Comparison of ENCODE assay signal across 8 cellular contexts in genomic region chr4:49149006-49149975, GRCh38.
DNase-seq lines count a peak whose midpoint lies in the region; ATAC-seq, FAIRE-seq and TF ChIP-seq lines count a peak whose summit lies in the region.
"Not testable (repeated sequence)": the region's sequence is repeated elsewhere in the genome, so short reads cannot be mapped to it uniquely, and the experiment has no call there.

No MANE protein-coding gene starts in this region.

- not testable (repeated sequence) for H3K36me3 ChIP-seq in NT2/D1 (ENCODE audit: insufficient read depth, insufficient read length, low read length); K562 (ENCODE audit: control insufficient read depth, insufficient read depth, low read length); mesendoderm (ENCODE audit: control insufficient read depth, insufficient read depth, low read length); vagina

- H2BK15ac ChIP-seq in mesendoderm (replicated peaks; ENCODE audit: low read depth): not testable (repeated sequence)

- H3K4me1 ChIP-seq in NT2/D1 (ENCODE audit: insufficient read depth, insufficient read length); K562 (replicated peaks in 1 of 2; ENCODE audit: control insufficient read depth in 2 of 2, insufficient read depth in 2 of 2, low read length in 2 of 2); mesendoderm (ENCODE audit: control insufficient read depth, low read depth, low read length); vagina: not testable (repeated sequence)

- ATAC-seq in GM18519 (IDR thresholded peaks at IDR 0.05; ENCODE audit: low FRiP score, unreplicated experiment) (peak; percentile 64), GM21786 (IDR thresholded peaks at IDR 0.05; ENCODE audit: unreplicated experiment) (peak; percentile 68), HG03159 (IDR thresholded peaks at IDR 0.05; ENCODE audit: unreplicated experiment) (peak; percentile 74), K562 (peak; percentile 91)

- H2AFZ ChIP-seq in K562 (ENCODE audit: low read depth, low read length): not testable (repeated sequence)

- not testable (repeated sequence) for BruUV-seq in K562 (replicated peaks; lab: Mats Ljungman, UMichigan)

- peak; percentile 94 for DNase-seq in NT2/D1 (ENCODE audit: low read depth, low spot score)
- DNase-seq in K562 (ENCODE audit: extremely low read depth in 1 of 4, low spot score in 3 of 4): peak in 1 of 4 experiments; percentile 42
- DNase-seq in glomerular endothelial cell (ENCODE audit: extremely low read depth, low read depth, low spot score): peak; percentile 91
- peak; percentile 97 for DNase-seq in mesendoderm
- peak; percentile 99 to 100 for DNase-seq in vagina (ENCODE audit: extremely low spot score in 2 of 2)

- H2AK5ac ChIP-seq in mesendoderm (ENCODE audit: low read length): not testable (repeated sequence)

- not testable (repeated sequence) for H3K79me2 ChIP-seq in K562 (ENCODE audit: control insufficient read depth, insufficient read depth, low read length); mesendoderm (ENCODE audit: control insufficient read depth, insufficient read depth, low read length)

- not testable (repeated sequence) for H3K23ac ChIP-seq in mesendoderm (ENCODE audit: low read length)

- not testable (repeated sequence) for H3K27me3 ChIP-seq in NT2/D1 (ENCODE audit: insufficient read depth, insufficient read length); K562 (ENCODE audit: control insufficient read depth in 2 of 2, insufficient read depth in 2 of 2, low read length in 2 of 2); mesendoderm (ENCODE audit: insufficient read depth, low read length, poor library complexity); vagina

- not testable (repeated sequence) for TF ChIP-seq POLR2A in K562 (conservative IDR thresholded peaks at IDR 0.05); vagina (IDR thresholded peaks at IDR 0.05)

- H2BK120ac ChIP-seq in mesendoderm (ENCODE audit: low read depth, low read length): not testable (repeated sequence)

- CTCF ChIA-PET in K562 (lab: Yijun Ruan, JAX; ENCODE audit: low intra/inter-chr PET ratio): not testable (repeated sequence)

- H3K18ac ChIP-seq in mesendoderm (ENCODE audit: low read length): not testable (repeated sequence)

- not testable (repeated sequence) for H4K20me1 ChIP-seq in K562 (replicated peaks; ENCODE audit: control insufficient read depth, insufficient read depth, low read length)

- not testable (repeated sequence) for H3K9ac ChIP-seq in NT2/D1 (ENCODE audit: insufficient read length, low read depth); K562 (ENCODE audit: insufficient read depth in 1 of 2, low read depth in 2 of 2, low read length in 2 of 2); mesendoderm (ENCODE audit: low read length)

- peaks cover 96% of the 10 kb centered on the region for H3K9me3 ChIP-seq in NT2/D1 (ENCODE audit: insufficient read depth, low read length)
- H3K9me3 ChIP-seq in K562 (replicated peaks; ENCODE audit: control insufficient read depth, insufficient read depth, low read depth, low read length): peaks cover 14% of the 10 kb centered on the region; the same call in 1 of the 2 replicates
- not testable (repeated sequence) for H3K9me3 ChIP-seq in vagina

- FAIRE-seq in K562 (lab: Jason Lieb, UNC): not testable (repeated sequence)

- not testable (repeated sequence) for H3K27ac ChIP-seq in K562 (ENCODE audit: extremely low read depth, low read depth, low read length); mesendoderm (ENCODE audit: low read depth, low read length); vagina

- not testable (repeated sequence) for H3K56ac ChIP-seq in mesendoderm (ENCODE audit: low read length)

- not testable (repeated sequence) for H4K5ac ChIP-seq in mesendoderm (ENCODE audit: low read length)

- WGBS in K562 (ENCODE audit: insufficient coverage, low coverage, missing lambda C conversion rate): 1% methylated on average over 21 of the region's 21 CpGs
- over 99% methylated on average over 14 of the region's 21 CpGs for WGBS in mesendoderm (ENCODE audit: extremely low coverage, insufficient coverage, low lambda C conversion rate)

- TF ChIP-seq CTCF in K562 (IDR thresholded peaks at IDR 0.05 in 2 of 3, conservative IDR thresholded peaks at IDR 0.05 in 1 of 3; ENCODE audit: insufficient read depth in 2 of 3, low read depth in 1 of 3, low read length in 3 of 3); vagina (IDR thresholded peaks at IDR 0.05): not testable (repeated sequence)

- H3K4me2 ChIP-seq in K562 (ENCODE audit: insufficient read depth, low read length); mesendoderm (ENCODE audit: low read length): not testable (repeated sequence)

- POLR2A ChIA-PET in K562 (lab: Yijun Ruan, JAX): not testable (repeated sequence)

- in situ Hi-C loops in K562 (cut with MboI): not testable (repeated sequence)

- intact Hi-C loops in K562 (cut with micrococcal nuclease); vagina (cut with DNase I): not testable (repeated sequence)

- H3K4me3 ChIP-seq in NT2/D1 (ENCODE audit: insufficient read length, low read depth); K562; vagina: not testable (repeated sequence)
- H3K4me3 ChIP-seq in mesendoderm (ENCODE audit: low read length): peak overlapping the region; percentile 7

- not testable (repeated sequence) for H3K79me1 ChIP-seq in mesendoderm (ENCODE audit: low read length)

- not testable (repeated sequence) for TF ChIP-seq EP300 in K562 (IDR thresholded peaks at IDR 0.05; ENCODE audit: low read length)

- not testable (repeated sequence) for H2BK5ac ChIP-seq in mesendoderm (ENCODE audit: low read length)

- not testable (repeated sequence) for TF ChIP-seq RAD21 in K562 (CRISPR knock-in tag; conservative IDR thresholded peaks at IDR 0.05 in 1 of 2, IDR thresholded peaks at IDR 0.05 in 1 of 2)

- not testable (repeated sequence) for H3K9me1 ChIP-seq in K562 (ENCODE audit: control insufficient read depth, insufficient read depth, low read length)

- not testable (repeated sequence) for H4K8ac ChIP-seq in mesendoderm (ENCODE audit: low read depth, low read length)

- not testable (repeated sequence) for H3K4ac ChIP-seq in mesendoderm (ENCODE audit: low read depth, low read length)
